10 cellular contexts compared by ENCODE assay signal in genomic region chr17:77366558-77367245, GRCh38.
A peak's percentile ranks its signal among the peaks of the same experiment; 100 is the strongest.
DNase-seq lines count a peak whose midpoint lies in the region; ATAC-seq and TF ChIP-seq lines count a peak whose summit lies in the region.
"Had no signal": no experiment of that assay in that cellular context is flagged by ENCODE, and none has a peak within 500 bp of the region (broad histone marks: within the 10 kb centered on the region; RNA-seq: fewer than 3 reads in every experiment).

No MANE protein-coding gene starts in this region.

- H3K27ac ChIP-seq in tibial nerve, result peak overlapping the region; percentile 64 to 92 (median 79)
- no peak overlapping the region for H3K27ac ChIP-seq in CD4-positive, alpha-beta T cell (ENCODE audit: low read depth, low read length)
- H3K27ac ChIP-seq: neutrophil had no signal

- no peak overlapping the region for H3K27ac Mint-ChIP-seq in CD4-positive, alpha-beta T cell

- intact Hi-C loops in CD4-positive, alpha-beta T cell (cut with DNase I, micrococcal nuclease), result no loop called here

- no peaks in the 10 kb centered on the region for H3K36me3 ChIP-seq in tibial nerve
- H3K36me3 ChIP-seq: neutrophil had no signal

- no peaks in the 10 kb centered on the region for H3K9me3 ChIP-seq in tibial nerve
- no peaks in the 10 kb centered on the region for H3K9me3 ChIP-seq in CD4-positive, alpha-beta T cell (ENCODE audit: control insufficient read depth, low read length)
- H3K9me3 ChIP-seq: neutrophil had no signal

- no peaks in the 10 kb centered on the region for H3K9me3 Mint-ChIP-seq in CD4-positive, alpha-beta T cell
- H3K9me3 Mint-ChIP-seq: CD4-positive, alpha-beta memory T cell had no signal

- no peak for TF ChIP-seq EP300 in tibial nerve (IDR thresholded peaks at IDR 0.05)

- H3K36me3 Mint-ChIP-seq in CD4-positive, alpha-beta T cell (ENCODE audit: low read depth), result no peaks in the 10 kb centered on the region
- H3K36me3 Mint-ChIP-seq: CD4-positive, alpha-beta memory T cell had no signal

- peaks cover 78% of the 10 kb centered on the region for H3K4me1 Mint-ChIP-seq in CD4-positive, alpha-beta T cell (ENCODE audit: low read depth)

- no peaks in the 10 kb centered on the region for H3K27me3 ChIP-seq in tibial nerve
- no peaks in the 10 kb centered on the region for H3K27me3 ChIP-seq in CD4-positive, alpha-beta T cell (ENCODE audit: control insufficient read depth, insufficient read depth, low read length)
- H3K27me3 ChIP-seq: neutrophil had no signal

- CTCF ChIA-PET in CD4-positive, alpha-beta T cell (lab: Charles Lee), result no interaction called here

- no peak overlapping the region for H3K4me3 Mint-ChIP-seq in CD4-positive, alpha-beta T cell

- no peak for TF ChIP-seq POLR2A in tibial nerve (IDR thresholded peaks at IDR 0.05)

- peaks cover 0 to 70% (median 54%) of the 10 kb centered on the region in 4 donors for H3K4me1 ChIP-seq in tibial nerve

- no peaks in the 10 kb centered on the region for H3K27me3 Mint-ChIP-seq in CD4-positive, alpha-beta T cell
- H3K27me3 Mint-ChIP-seq: CD4-positive, alpha-beta memory T cell had no signal

- WGBS in tibial nerve, 2 donors, result 47 to 60% methylated on average over 8 of the region's 8 CpGs

- POLR2A ChIA-PET in CD4-positive, alpha-beta T cell (lab: Charles Lee), result interaction anchor here (1.1 kb wide), 1 partner anchor 24 kb away, joined by 3 read pairs; no protein-coding TSS in a partner anchor

- DNase-seq in activated CD8-positive, alpha-beta memory T cell treated with anti-CD3 and anti-CD28 coated beads, Interleukin-2, amount 50 U/mL, for 48 hours, result peak; percentile 53
- DNase-seq in activated CD8-positive, alpha-beta memory T cell treated with anti-CD3 and anti-CD28 coated beads for 24 hours, result no peak
- DNase-seq in amniotic epithelial cell (ENCODE audit: low read depth) (peak; percentile 82), islet precursor cell (peak; percentile 55), tibial nerve (ENCODE audit: low spot score in 2 of 2) (no peak), iPS-NIHi7 (ENCODE audit: extremely low spot score) (no peak)
- no peak for DNase-seq in CD4-positive, alpha-beta T cell
- DNase-seq: CD4-positive, alpha-beta memory T cell had no signal

- no peak overlapping the region for H3K4me3 ChIP-seq in tibial nerve

- no peak for ATAC-seq in CD4-positive, alpha-beta T cell (ENCODE audit: poor library complexity)
- no peak for ATAC-seq in GM19351 (IDR thresholded peaks at IDR 0.05; ENCODE audit: unreplicated experiment)

- TF ChIP-seq CTCF in tibial nerve (IDR thresholded peaks at IDR 0.05), result no peak
- TF ChIP-seq CTCF in CD4-positive, alpha-beta T cell (IDR thresholded peaks at IDR 0.05), result no peak

Comparison
In these comparisons a context has a peak if more than half of its experiments do, and no peak if none do; other contexts are left out.
1. DNase-seq: peak in activated CD8-positive, alpha-beta memory T cell treated with anti-CD3 and anti-CD28 coated beads, Interleukin-2, amount 50 U/mL, for 48 hours (single experiment), amniotic epithelial cell (single experiment) and islet precursor cell (single experiment); none in activated CD8-positive, alpha-beta memory T cell treated with anti-CD3 and anti-CD28 coated beads for 24 hours (single experiment), tibial nerve (0 of 2), CD4-positive, alpha-beta T cell (0 of 10) and iPS-NIHi7 (single experiment).